Comparison of ENCODE assay signal across 9 cellular contexts in the genomic region with DNA sequence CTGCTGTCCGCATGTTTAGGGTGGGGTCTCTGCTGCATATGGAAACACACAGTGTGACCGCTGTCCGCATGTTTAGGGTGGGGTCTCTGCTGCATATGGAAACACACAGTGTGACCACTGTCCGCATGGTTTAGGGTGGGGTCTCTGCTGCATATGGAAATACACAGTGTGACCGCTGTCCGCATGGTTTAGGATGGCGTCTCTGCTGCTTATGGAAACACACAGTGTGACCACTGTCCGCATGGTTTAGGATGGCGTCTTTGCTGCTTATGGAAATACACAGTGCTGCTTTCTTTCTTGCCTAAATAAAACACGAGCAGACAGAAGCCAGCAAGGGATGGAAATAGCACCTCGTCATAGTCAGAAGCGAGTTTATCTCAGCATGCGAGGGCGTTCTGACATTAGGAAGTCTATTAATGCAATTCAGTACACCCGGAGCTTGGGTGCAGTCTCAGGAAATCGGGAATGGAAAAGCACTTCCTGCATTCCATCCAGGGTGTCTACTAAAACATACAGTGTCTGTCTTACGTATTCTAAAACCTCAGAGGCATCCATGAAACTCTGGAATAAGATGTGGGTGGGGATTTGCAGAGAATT. TPM values are rescaled to one million over a fixed set of nuclear protein-coding genes. Genes with fewer than 3 reads are reported as not detected.
DNase-seq lines count a peak whose midpoint lies in the region; ATAC-seq and TF ChIP-seq lines count a peak whose summit lies in the region.
"Had no signal": no experiment of that assay in that cellular context is flagged by ENCODE, and none has a peak within 500 bp of the region (broad histone marks: within the 10 kb centered on the region; RNA-seq: fewer than 3 reads in every experiment).

No MANE protein-coding gene starts in this region.

- no peak overlapping the region for H3K27ac Mint-ChIP-seq in activated CD8-positive, alpha-beta T cell treated with anti-CD3 and anti-CD28 coated beads, Interleukin-2, amount 10 ng/mL, durations not matched to agents 7 days and 5 days

- CTCF ChIA-PET in AG04449 (lab: Yijun Ruan, JAX) = no interaction called here
- CTCF ChIA-PET in activated CD8-positive, alpha-beta T cell treated with anti-CD3 and anti-CD28 coated beads, Interleukin-2, amount 10 ng/mL, durations not matched to agents 7 days and 5 days (lab: Charles Lee) = no interaction called here
- CTCF ChIA-PET in GM10248 (lab: Yijun Ruan, JAX) = no interaction called here

- H3K36me3 ChIP-seq in prostate gland = no peaks in the 10 kb centered on the region
- H3K36me3 ChIP-seq: uterus had no signal

- H3K9me3 ChIP-seq in prostate gland = no peaks in the 10 kb centered on the region
- H3K9me3 ChIP-seq: uterus had no signal

- no peak for ATAC-seq in activated CD8-positive, alpha-beta T cell treated with anti-CD3 and anti-CD28 coated beads, Interleukin-2, amount 10 ng/mL, durations not matched to agents 7 days and 5 days

- no peak overlapping the region for H3K4me3 Mint-ChIP-seq in activated CD8-positive, alpha-beta T cell treated with anti-CD3 and anti-CD28 coated beads, Interleukin-2, amount 10 ng/mL, durations not matched to agents 7 days and 5 days

- no peak for TF ChIP-seq POLR2A in prostate gland (IDR thresholded peaks at IDR 0.05)

- H3K4me1 ChIP-seq in prostate gland (replicated peaks) = no peaks in the 10 kb centered on the region
- H3K4me1 ChIP-seq: uterus had no signal

- TF ChIP-seq CTCF in AG04449 (IDR thresholded peaks at IDR 0.05; ENCODE audit: insufficient read depth, low read length, missing control alignments) = no peak
- no peak for TF ChIP-seq CTCF in prostate gland (IDR thresholded peaks at IDR 0.05)
- TF ChIP-seq CTCF in GM10248 (IDR thresholded peaks at IDR 0.05; ENCODE audit: control extremely low read depth, extremely low read depth, low read depth, missing control alignments) = no peak

- peak overlapping the region; percentile 40 for H3K27ac ChIP-seq in angular gyrus (ENCODE audit: low read depth, low read length)
- H3K27ac ChIP-seq in prostate gland = no peak overlapping the region
- H3K27ac ChIP-seq: uterus had no signal

- intact Hi-C loops in prostate gland (cut with DNase I) = no loop called here

- WGBS in prostate gland = 41% methylated on average over 17 of the region's 17 CpGs

- H3K27me3 ChIP-seq in prostate gland (replicated peaks; ENCODE audit: insufficient read depth) = no peaks in the 10 kb centered on the region
- H3K27me3 ChIP-seq: uterus had no signal

- H3K9me3 Mint-ChIP-seq in activated CD8-positive, alpha-beta T cell treated with anti-CD3 and anti-CD28 coated beads, Interleukin-2, amount 10 ng/mL, durations not matched to agents 7 days and 5 days (ENCODE audit: insufficient read depth) = no peaks in the 10 kb centered on the region

- peaks cover 23% of the 10 kb centered on the region for H3K4me1 Mint-ChIP-seq in activated CD8-positive, alpha-beta T cell treated with anti-CD3 and anti-CD28 coated beads, Interleukin-2, amount 10 ng/mL, durations not matched to agents 7 days and 5 days (ENCODE audit: low read depth)

- DNase-seq in AG04449 (ENCODE audit: low read depth, low spot score) (peak; percentile 2), GM03348 (ENCODE audit: low spot score) (peak; percentile 60), hepatic stellate cell (ENCODE audit: low spot score) (peak; percentile 78), midbrain (lab: John Stamatoyannopoulos, UW) (no peak), prostate gland (ENCODE audit: low spot score) (no peak), GM10248 (ENCODE audit: extremely low spot score) (no peak)
- DNase-seq in activated CD8-positive, alpha-beta T cell treated with anti-CD3 and anti-CD28 coated beads, Interleukin-2, amount 10 ng/mL, durations not matched to agents 7 days and 5 days = no peak
- DNase-seq: uterus had no signal

- POLR2A ChIA-PET in AG04449 (lab: Yijun Ruan, JAX) (no interaction called here), GM10248 (lab: Yijun Ruan, JAX) (no interaction called here)
- POLR2A ChIA-PET in activated CD8-positive, alpha-beta T cell treated with anti-CD3 and anti-CD28 coated beads, Interleukin-2, amount 10 ng/mL, durations not matched to agents 7 days and 5 days (lab: Charles Lee) = no interaction called here

- H3K27me3 Mint-ChIP-seq in activated CD8-positive, alpha-beta T cell treated with anti-CD3 and anti-CD28 coated beads, Interleukin-2, amount 10 ng/mL, durations not matched to agents 7 days and 5 days (ENCODE audit: low read depth) = peaks cover 9% of the 10 kb centered on the region

- H3K4me3 ChIP-seq in AG04449 (ENCODE audit: low read depth, low read length) (no peak overlapping the region), prostate gland (no peak overlapping the region)
- H3K4me3 ChIP-seq: uterus had no signal

- H3K36me3 Mint-ChIP-seq in activated CD8-positive, alpha-beta T cell treated with anti-CD3 and anti-CD28 coated beads, Interleukin-2, amount 10 ng/mL, durations not matched to agents 7 days and 5 days (ENCODE audit: low read depth) = no peaks in the 10 kb centered on the region

RNA-seq across cellular contexts. Expression of a gene that starts 32.6 kb away (rescaled TPM):
- total RNA-seq in activated CD8-positive, alpha-beta T cell treated with anti-CD3 and anti-CD28 coated beads, Interleukin-2, amount 10 ng/mL, durations not matched to agents 7 days and 5 days = 10 to 100 TPM; 27.1 to 34.3 TPM
- total RNA-seq in prostate gland = 100 to 1,000 TPM in 1 of 2 donors, 10 to 100 TPM in 1; 72.8 to 161 TPM

RNA-seq across cellular contexts. Expression of a gene that starts 47.7 kb away (rescaled TPM):
- under 1 TPM in 1 of 2 experiments, not detected in 1; 0.39 TPM for total RNA-seq in activated CD8-positive, alpha-beta T cell treated with anti-CD3 and anti-CD28 coated beads, Interleukin-2, amount 10 ng/mL, durations not matched to agents 7 days and 5 days
- 10 to 100 TPM in 1 of 2 donors, under 1 TPM in 1; 0.96 to 29.7 TPM for total RNA-seq in prostate gland

Comparison
In these comparisons a context has a peak if more than half of its experiments do, and no peak if none do; other contexts are left out.
1. DNase-seq: peak in AG04449 (single experiment), GM03348 (single experiment) and hepatic stellate cell (single experiment); none in activated CD8-positive, alpha-beta T cell treated with anti-CD3 and anti-CD28 coated beads, Interleukin-2, amount 10 ng/mL, durations not matched to agents 7 days and 5 days (single experiment), midbrain (single experiment), prostate gland (single experiment) and GM10248 (single experiment).